13 cellular contexts compared by ENCODE assay signal in genomic region chr16:11325404-11326083, GRCh38. TPM values are rescaled to one million over a fixed set of nuclear protein-coding genes. Genes with fewer than 3 reads are reported as not detected.
DNase-seq lines count a peak whose midpoint lies in the region; ATAC-seq, FAIRE-seq and TF ChIP-seq lines count a peak whose summit lies in the region.
"Had no signal": no experiment of that assay in that cellular context is flagged by ENCODE, and none has a peak within 500 bp of the region (broad histone marks: within the 10 kb centered on the region; RNA-seq: fewer than 3 reads in every experiment).

No MANE protein-coding gene starts in this region.

- no peaks in the 10 kb centered on the region for H3K36me3 Mint-ChIP-seq in CD4-positive, CD25-positive, alpha-beta regulatory T cell
- peaks cover 15% of the 10 kb centered on the region for H3K36me3 Mint-ChIP-seq in GM23338 (ENCODE audit: low read depth)
- H3K36me3 Mint-ChIP-seq in activated CD4-positive, alpha-beta memory T cell treated with anti-CD3 and anti-CD28 coated beads, Interleukin-2, amount 10 ng/mL, durations not matched to agents 7 days and 5 days (ENCODE audit: low read depth) = peaks cover 9% of the 10 kb centered on the region

- POLR2A ChIA-PET in activated CD4-positive, alpha-beta memory T cell treated with anti-CD3 and anti-CD28 coated beads, Interleukin-2, amount 10 ng/mL, durations not matched to agents 7 days and 5 days (lab: Charles Lee) = interaction anchor here (1.2 to 1.7 kb wide), 3 partner anchors 29 to 70 kb away, joined by 3 to 4 read pairs (median 3); partner anchors contain the start of gene SOCS1

- peak in 1 of 3 donors; percentile 63 for DNase-seq in CD4-positive, CD25-positive, alpha-beta regulatory T cell
- DNase-seq in GM23338 (ENCODE audit: low spot score) (no peak), mesenchymal stem cell (no peak), HTR-8/SVneo (ENCODE audit: insufficient read length, low spot score) (no peak), left lung (no peak), iPS-NIHi7 (ENCODE audit: extremely low spot score) (no peak)
- DNase-seq in activated CD4-positive, alpha-beta memory T cell treated with anti-CD3 and anti-CD28 coated beads, Interleukin-2, amount 10 ng/mL, durations not matched to agents 7 days and 5 days = peak; percentile 32
- DNase-seq: CD8-positive, alpha-beta memory T cell; cerebellar nuclear complex; NCI-H524; tibial artery had no signal

- no peaks in the 10 kb centered on the region for H3K79me2 ChIP-seq in GM23338 (replicated peaks; ENCODE audit: insufficient read depth)

- TF ChIP-seq POLR2A in GM18505 (IDR thresholded peaks at IDR 0.05; ENCODE audit: borderline replicate concordance, extremely low read depth, insufficient read depth, insufficient read length) = no peak

- H3K18ac ChIP-seq in mesenchymal stem cell (ENCODE audit: low read depth in 1 of 2, low read length in 2 of 2) = peak overlapping the region in 1 of 2 experiments; percentile 49

- H2BK15ac ChIP-seq in mesenchymal stem cell (ENCODE audit: low read depth, poor library complexity, severe bottlenecking) = peak overlapping the region; percentile 84

- no peak overlapping the region for H2BK5ac ChIP-seq in mesenchymal stem cell (ENCODE audit: low read depth, low read length, poor library complexity, severe bottlenecking)

- peaks cover 22% of the 10 kb centered on the region for H3K4me1 ChIP-seq in CD4-positive, CD25-positive, alpha-beta regulatory T cell (ENCODE audit: control insufficient read depth, insufficient read depth, low read length, poor library complexity, severe bottlenecking)
- H3K4me1 ChIP-seq in GM23338 (ENCODE audit: insufficient read depth) (peaks cover 21% of the 10 kb centered on the region), mesenchymal stem cell (ENCODE audit: control insufficient read depth, insufficient read depth, low read depth, low read length) (peaks cover 28% of the 10 kb centered on the region), left lung (peaks cover 13 to 44% of the 10 kb centered on the region in 2 donors)

- peak overlapping the region; percentile 79 for H4K91ac ChIP-seq in mesenchymal stem cell (ENCODE audit: low read length)

- peak overlapping the region; percentile 67 to 70 for H2BK12ac ChIP-seq in mesenchymal stem cell (ENCODE audit: low read length in 2 of 2)

- no peaks in the 10 kb centered on the region for H3K9me3 ChIP-seq in CD4-positive, CD25-positive, alpha-beta regulatory T cell (ENCODE audit: control insufficient read depth in 2 of 2, low read length in 2 of 2)
- no peaks in the 10 kb centered on the region for H3K9me3 ChIP-seq in mesenchymal stem cell (ENCODE audit: control insufficient read depth, low read length)
- H3K9me3 ChIP-seq in left lung = no peaks in the 10 kb centered on the region
- H3K9me3 ChIP-seq: tibial artery had no signal

- H4K8ac ChIP-seq in mesenchymal stem cell (ENCODE audit: low read length) = peak overlapping the region; percentile 57

- no peak for FAIRE-seq in HTR-8/SVneo (lab: Jason Lieb, UNC)

- TF ChIP-seq CTCF in GM23338 (conservative IDR thresholded peaks at IDR 0.05; ENCODE audit: low read depth in 2 of 2) = no peak
- no peak for TF ChIP-seq CTCF in left lung (IDR thresholded peaks at IDR 0.05)

- H3K4me3 Mint-ChIP-seq in CD4-positive, CD25-positive, alpha-beta regulatory T cell = peak overlapping the region in 1 of 4 donors; percentile 42
- H3K4me3 Mint-ChIP-seq in GM23338 = no peak overlapping the region
- no peak overlapping the region for H3K4me3 Mint-ChIP-seq in activated CD4-positive, alpha-beta memory T cell treated with anti-CD3 and anti-CD28 coated beads, Interleukin-2, amount 10 ng/mL, durations not matched to agents 7 days and 5 days
- H3K4me3 Mint-ChIP-seq: CD8-positive, alpha-beta memory T cell had no signal

- no peaks in the 10 kb centered on the region for H3K79me1 ChIP-seq in mesenchymal stem cell (replicated peaks; ENCODE audit: low read length, poor library complexity, severe bottlenecking)

- H3K23ac ChIP-seq in mesenchymal stem cell (ENCODE audit: low read length in 2 of 2) = no peak overlapping the region

- H2AFZ ChIP-seq in GM23338 = no peak overlapping the region
- H2AFZ ChIP-seq in mesenchymal stem cell (ENCODE audit: low read depth, low read length) = no peak overlapping the region

- peak overlapping the region; percentile 87 for H2AK5ac ChIP-seq in mesenchymal stem cell (ENCODE audit: low read length, severe bottlenecking)

- H3K14ac ChIP-seq in mesenchymal stem cell (ENCODE audit: low read length in 2 of 2) = peak overlapping the region in 1 of 2 experiments; percentile 72

- H3K4me2 ChIP-seq in GM23338 = no peak overlapping the region
- H3K4me2 ChIP-seq in mesenchymal stem cell (ENCODE audit: low read length, poor library complexity, severe bottlenecking) = no peak overlapping the region

- H3K27ac Mint-ChIP-seq in CD4-positive, CD25-positive, alpha-beta regulatory T cell = peak overlapping the region; percentile 65 to 93 (median 72)
- peak overlapping the region; percentile 4; the same call in 1 of the 2 replicates for H3K27ac Mint-ChIP-seq in GM23338
- H3K27ac Mint-ChIP-seq in activated CD4-positive, alpha-beta memory T cell treated with anti-CD3 and anti-CD28 coated beads, Interleukin-2, amount 10 ng/mL, durations not matched to agents 7 days and 5 days = peak overlapping the region; percentile 28
- H3K27ac Mint-ChIP-seq: CD8-positive, alpha-beta memory T cell had no signal

- H4K20me1 ChIP-seq in GM23338 (replicated peaks; ENCODE audit: insufficient read depth) = no peaks in the 10 kb centered on the region

- H3K27ac ChIP-seq in CD4-positive, CD25-positive, alpha-beta regulatory T cell (ENCODE audit: insufficient read depth, low read length, poor library complexity, severe bottlenecking) = no peak overlapping the region
- H3K27ac ChIP-seq in GM23338 (ENCODE audit: low read depth) = 0 out of 2 replicates have a peak overlapping the region, but pooled peaks have one; percentile 23
- H3K27ac ChIP-seq in mesenchymal stem cell (ENCODE audit: low read length, poor library complexity, severe bottlenecking) = no peak overlapping the region
- H3K27ac ChIP-seq in left lung = peak overlapping the region in 1 of 2 donors; percentile 9
- H3K27ac ChIP-seq: tibial artery had no signal

- H3K9me3 Mint-ChIP-seq in CD4-positive, CD25-positive, alpha-beta regulatory T cell = peaks cover 0 to 2% (median 0%) of the 10 kb centered on the region in 7 donors
- no peaks in the 10 kb centered on the region for H3K9me3 Mint-ChIP-seq in GM23338
- peaks cover 7% of the 10 kb centered on the region for H3K9me3 Mint-ChIP-seq in activated CD4-positive, alpha-beta memory T cell treated with anti-CD3 and anti-CD28 coated beads, Interleukin-2, amount 10 ng/mL, durations not matched to agents 7 days and 5 days
- H3K9me3 Mint-ChIP-seq: CD8-positive, alpha-beta memory T cell had no signal

- peaks cover 24% of the 10 kb centered on the region for H3F3A ChIP-seq in GM23338 (replicated peaks; ENCODE audit: low read depth)

- intact Hi-C loops in left lung (cut with DNase I) = no loop called here

- CTCF ChIA-PET in activated CD4-positive, alpha-beta memory T cell treated with anti-CD3 and anti-CD28 coated beads, Interleukin-2, amount 10 ng/mL, durations not matched to agents 7 days and 5 days (lab: Charles Lee) = no interaction called here

- H3K4me1 Mint-ChIP-seq in CD4-positive, CD25-positive, alpha-beta regulatory T cell = peaks cover 11 to 41% (median 25%) of the 10 kb centered on the region in 4 donors
- peaks cover 47% of the 10 kb centered on the region for H3K4me1 Mint-ChIP-seq in GM23338
- H3K4me1 Mint-ChIP-seq in activated CD4-positive, alpha-beta memory T cell treated with anti-CD3 and anti-CD28 coated beads, Interleukin-2, amount 10 ng/mL, durations not matched to agents 7 days and 5 days = peaks cover 52% of the 10 kb centered on the region

- peaks cover 3% of the 10 kb centered on the region for H3K27me3 Mint-ChIP-seq in CD4-positive, CD25-positive, alpha-beta regulatory T cell
- H3K27me3 Mint-ChIP-seq in GM23338 (ENCODE audit: insufficient read depth, low read depth, poor library complexity) = peaks cover 19% of the 10 kb centered on the region
- peaks cover 3% of the 10 kb centered on the region for H3K27me3 Mint-ChIP-seq in activated CD4-positive, alpha-beta memory T cell treated with anti-CD3 and anti-CD28 coated beads, Interleukin-2, amount 10 ng/mL, durations not matched to agents 7 days and 5 days

- peak overlapping the region in 1 of 2 experiments; percentile 20 for H3K4ac ChIP-seq in mesenchymal stem cell (ENCODE audit: low read depth in 1 of 2, low read length in 2 of 2)

- no peaks in the 10 kb centered on the region for H3K36me3 ChIP-seq in CD4-positive, CD25-positive, alpha-beta regulatory T cell (ENCODE audit: control insufficient read depth, insufficient read depth, low read length)
- H3K36me3 ChIP-seq in GM23338 (ENCODE audit: insufficient read depth) (no peaks in the 10 kb centered on the region), mesenchymal stem cell (ENCODE audit: control insufficient read depth in 1 of 2, insufficient read depth in 2 of 2, low read depth in 1 of 2, low read length in 2 of 2) (no peaks in the 10 kb centered on the region), left lung (no peaks in the 10 kb centered on the region)
- H3K36me3 ChIP-seq: tibial artery had no signal

- 83% methylated on average over 10 of the region's 10 CpGs for WGBS in mesenchymal stem cell

- H3K9me2 ChIP-seq in GM23338 (ENCODE audit: insufficient read depth) = no peaks in the 10 kb centered on the region

- H2BK120ac ChIP-seq in mesenchymal stem cell (ENCODE audit: low read depth, low read length) = no peak overlapping the region

- no peaks in the 10 kb centered on the region for H3K27me3 ChIP-seq in CD4-positive, CD25-positive, alpha-beta regulatory T cell (ENCODE audit: control insufficient read depth, insufficient read depth, low read length)
- H3K27me3 ChIP-seq in GM23338 (ENCODE audit: insufficient read depth) (no peaks in the 10 kb centered on the region), mesenchymal stem cell (ENCODE audit: control insufficient read depth in 1 of 2, insufficient read depth in 1 of 2, low read length in 2 of 2) (no peaks in the 10 kb centered on the region), left lung (no peaks in the 10 kb centered on the region)
- H3K27me3 ChIP-seq: tibial artery had no signal

- no peak overlapping the region for H3K9ac ChIP-seq in mesenchymal stem cell (ENCODE audit: low read length)

- ATAC-seq in CD4-positive, CD25-positive, alpha-beta regulatory T cell (ENCODE audit: low read depth in 2 of 2) = no peak
- no peak for ATAC-seq in GM23338
- ATAC-seq in GM18505 (IDR thresholded peaks at IDR 0.05; ENCODE audit: unreplicated experiment) = no peak
- no peak for ATAC-seq in left lung
- ATAC-seq: esophagus mucosa had no signal

- H3K4me3 ChIP-seq in CD4-positive, CD25-positive, alpha-beta regulatory T cell (ENCODE audit: low read depth, low read length) = no peak overlapping the region
- H3K4me3 ChIP-seq in GM23338 (no peak overlapping the region), mesenchymal stem cell (ENCODE audit: insufficient read depth in 1 of 2, low read depth in 1 of 2, low read length in 2 of 2) (no peak overlapping the region), left lung (no peak overlapping the region)
- H3K4me3 ChIP-seq: tibial artery had no signal

RNA-seq across cellular contexts. Expression of gene RMI2, which starts 19.7 kb away (rescaled TPM):
- 4.3 TPM for total RNA-seq in CD4-positive, CD25-positive, alpha-beta regulatory T cell
- 10 to 100 TPM in 2 of 4 donors, 1 to 10 TPM in 2; 7.4 to 15.3 (median 11.1) TPM for polyA plus RNA-seq in CD4-positive, CD25-positive, alpha-beta regulatory T cell
- total RNA-seq in GM23338 (2014; rRNA removed; shearing (Covaris generic)) = 98.2 and 120 TPM in 2 replicates
- 103 and 108 TPM in 2 replicates for polyA plus RNA-seq in GM23338 (2016; fragmentation: Nextera tagmentation; extraction: Ambion mirVana)
- total RNA-seq in activated CD4-positive, alpha-beta memory T cell treated with anti-CD3 and anti-CD28 coated beads, Interleukin-2, amount 10 ng/mL, durations not matched to agents 7 days and 5 days = 10 to 100 TPM; 45.9 to 46.6 TPM
- 4.6 TPM for polyA plus RNA-seq in mesenchymal stem cell (2013, experiment 1 of 2)
- 4.4 TPM for polyA plus RNA-seq in mesenchymal stem cell (2013, experiment 2 of 2)
- total RNA-seq in left lung = 10 to 100 TPM in 1 of 2 donors, 1 to 10 TPM in 1; 9.6 to 14.1 TPM

RNA-seq across cellular contexts. Expression of gene PRM1, which starts 44.4 kb away (rescaled TPM):
- total RNA-seq in CD4-positive, CD25-positive, alpha-beta regulatory T cell = not detected
- polyA plus RNA-seq in CD4-positive, CD25-positive, alpha-beta regulatory T cell = not detected
- not detected in 2 replicates for total RNA-seq in GM23338 (2014; rRNA removed; shearing (Covaris generic))
- 1.2 and 2.1 TPM in 2 replicates for polyA plus RNA-seq in GM23338 (2016; fragmentation: Nextera tagmentation; extraction: Ambion mirVana)
- total RNA-seq in activated CD4-positive, alpha-beta memory T cell treated with anti-CD3 and anti-CD28 coated beads, Interleukin-2, amount 10 ng/mL, durations not matched to agents 7 days and 5 days = not detected
- polyA plus RNA-seq in mesenchymal stem cell (2013, experiment 1 of 2) = not detected
- not detected for polyA plus RNA-seq in mesenchymal stem cell (2013, experiment 2 of 2)
- not detected for total RNA-seq in left lung
- total RNA-seq: CD8-positive, alpha-beta memory T cell; esophagus mucosa had no signal
- polyA plus RNA-seq: CD8-positive, alpha-beta memory T cell had no signal

RNA-seq across cellular contexts. Expression of gene PRM2, which starts 49.3 kb away (rescaled TPM):
- not detected for total RNA-seq in CD4-positive, CD25-positive, alpha-beta regulatory T cell
- not detected for polyA plus RNA-seq in CD4-positive, CD25-positive, alpha-beta regulatory T cell
- total RNA-seq in GM23338 (2014; rRNA removed; shearing (Covaris generic)) = not detected in 2 replicates
- not detected in 2 replicates for polyA plus RNA-seq in GM23338 (2016; fragmentation: Nextera tagmentation; extraction: Ambion mirVana)
- not detected for total RNA-seq in activated CD4-positive, alpha-beta memory T cell treated with anti-CD3 and anti-CD28 coated beads, Interleukin-2, amount 10 ng/mL, durations not matched to agents 7 days and 5 days
- polyA plus RNA-seq in mesenchymal stem cell (2013, experiment 1 of 2) = not detected
- polyA plus RNA-seq in mesenchymal stem cell (2013, experiment 2 of 2) = not detected
- not detected for total RNA-seq in left lung
- total RNA-seq: CD8-positive, alpha-beta memory T cell; esophagus mucosa had no signal
- polyA plus RNA-seq: CD8-positive, alpha-beta memory T cell had no signal

RNA-seq across cellular contexts. Expression of gene PRM3, which starts 52.1 kb away (rescaled TPM):
- not detected for total RNA-seq in CD4-positive, CD25-positive, alpha-beta regulatory T cell
- polyA plus RNA-seq in CD4-positive, CD25-positive, alpha-beta regulatory T cell = not detected
- not detected in 2 replicates for total RNA-seq in GM23338 (2014; rRNA removed; shearing (Covaris generic))
- not detected in 2 replicates for polyA plus RNA-seq in GM23338 (2016; fragmentation: Nextera tagmentation; extraction: Ambion mirVana)
- not detected for total RNA-seq in activated CD4-positive, alpha-beta memory T cell treated with anti-CD3 and anti-CD28 coated beads, Interleukin-2, amount 10 ng/mL, durations not matched to agents 7 days and 5 days
- not detected for polyA plus RNA-seq in mesenchymal stem cell (2013, experiment 1 of 2)
- polyA plus RNA-seq in mesenchymal stem cell (2013, experiment 2 of 2) = not detected
- total RNA-seq in left lung = not detected
- total RNA-seq: CD8-positive, alpha-beta memory T cell; esophagus mucosa had no signal
- polyA plus RNA-seq: CD8-positive, alpha-beta memory T cell had no signal

RNA-seq across cellular contexts. Expression of gene TNP2, which starts 56.4 kb away (rescaled TPM):
- total RNA-seq in CD4-positive, CD25-positive, alpha-beta regulatory T cell = not detected
- not detected for polyA plus RNA-seq in CD4-positive, CD25-positive, alpha-beta regulatory T cell
- total RNA-seq in GM23338 (2014; rRNA removed; shearing (Covaris generic)) = not detected in 2 replicates
- polyA plus RNA-seq in GM23338 (2016; fragmentation: Nextera tagmentation; extraction: Ambion mirVana) = not detected in 2 replicates
- total RNA-seq in activated CD4-positive, alpha-beta memory T cell treated with anti-CD3 and anti-CD28 coated beads, Interleukin-2, amount 10 ng/mL, durations not matched to agents 7 days and 5 days = not detected
- polyA plus RNA-seq in mesenchymal stem cell (2013, experiment 1 of 2) = not detected
- not detected for polyA plus RNA-seq in mesenchymal stem cell (2013, experiment 2 of 2)
- not detected for total RNA-seq in left lung
- total RNA-seq: CD8-positive, alpha-beta memory T cell; esophagus mucosa had no signal
- polyA plus RNA-seq: CD8-positive, alpha-beta memory T cell had no signal

Comparison
In these comparisons a context has a peak if more than half of its experiments do, and no peak if none do; other contexts are left out.
1. H3K27ac Mint-ChIP-seq: peak in every context shown above with its lines; median percentile 72 in CD4-positive, CD25-positive, alpha-beta regulatory T cell; 28 in activated CD4-positive, alpha-beta memory T cell treated with anti-CD3 and anti-CD28 coated beads, Interleukin-2, amount 10 ng/mL, durations not matched to agents 7 days and 5 days; 4 in GM23338.